ENCODE assay signal across 22 cellular contexts in genomic region chr13:73077867-73078266, GRCh38.
"Had no signal": no experiment of that assay in that cellular context is flagged by ENCODE, and none has a peak within 500 bp of the region (broad histone marks: within the 10 kb centered on the region; RNA-seq: fewer than 3 reads in every experiment).

No MANE protein-coding gene starts in this region.

- H3K27me3 ChIP-seq: gastroesophageal sphincter, sigmoid colon, suprapubic skin, thyroid gland, upper lobe of left lung, uterus had no signal

- ATAC-seq: effector memory CD8-positive, alpha-beta T cell; gastroesophageal sphincter; lower lobe of right lung; stimulated activated naive CD8-positive, alpha-beta T cell treated with anti-CD3 and anti-CD28 coated beads, Interleukin-15, Interleukin-2, amounts not matched to agents 100 U/mL and 50 U/mL, for 24 hours had no signal

- H3K27ac ChIP-seq: gastroesophageal sphincter, left ventricle myocardium inferior, lower lobe of right lung, sigmoid colon, skin epidermis, suprapubic skin, thyroid gland, upper lobe of left lung, uterus had no signal

- H3K9me3 ChIP-seq: gastroesophageal sphincter, left ventricle myocardium inferior, lower lobe of right lung, sigmoid colon, suprapubic skin, thyroid gland, upper lobe of left lung, uterus had no signal

- H3K36me3 ChIP-seq: left ventricle myocardium inferior, sigmoid colon, thyroid gland, uterus had no signal

- H3K27ac Mint-ChIP-seq: dendritic cell treated with granulocyte-macrophage colony-stimulating factor and Interleukin-4, amounts not matched to agents 40 ng/mL and 50 ng/mL, for 4 days; effector memory CD8-positive, alpha-beta T cell; nephron had no signal

- H3K9me3 Mint-ChIP-seq: dendritic cell treated with granulocyte-macrophage colony-stimulating factor and Interleukin-4, amounts not matched to agents 40 ng/mL and 50 ng/mL, for 4 days; effector memory CD8-positive, alpha-beta T cell; naive B cell; nephron had no signal

- FAIRE-seq: colon had no signal

- H3K4me1 ChIP-seq: gastroesophageal sphincter, left ventricle myocardium inferior, lower lobe of right lung, uterus had no signal

- H3K4me3 Mint-ChIP-seq: dendritic cell treated with granulocyte-macrophage colony-stimulating factor and Interleukin-4, amounts not matched to agents 40 ng/mL and 50 ng/mL, for 4 days; effector memory CD8-positive, alpha-beta T cell; naive B cell; nephron had no signal

- H3K36me3 Mint-ChIP-seq: naive B cell had no signal

- H3K4me3 ChIP-seq: gastroesophageal sphincter, left ventricle myocardium inferior, lower lobe of right lung, sigmoid colon, skin epidermis, suprapubic skin, thyroid gland, upper lobe of left lung, uterus had no signal

- DNase-seq: cerebellar nuclear complex; effector memory CD8-positive, alpha-beta T cell; glutamatergic neuron; islet precursor cell; left ventricle myocardium inferior; lower lobe of right lung; mesenchymal stem cell; midbrain; naive B cell; occipital lobe; sigmoid colon; stimulated activated CD4-positive, alpha-beta T cell treated with anti-CD3 and anti-CD28 coated beads, Interleukin-2, amount 100 ng/mL, for 48 hours; stimulated activated naive CD8-positive, alpha-beta T cell treated with anti-CD3 and anti-CD28 coated beads, Interleukin-15, Interleukin-2, amounts not matched to agents 100 U/mL and 50 U/mL, for 24 hours; thyroid gland; upper lobe of left lung; uterus had no signal

- H3K27me3 Mint-ChIP-seq: dendritic cell treated with granulocyte-macrophage colony-stimulating factor and Interleukin-4, amounts not matched to agents 40 ng/mL and 50 ng/mL, for 4 days had no signal
